Comparison of ENCODE assay signal across 15 cellular contexts in genomic region chr11:93734427-93735222, GRCh38. TPM values are rescaled to one million over a fixed set of nuclear protein-coding genes. Genes with fewer than 3 reads are reported as not detected.
DNase-seq lines count a peak whose midpoint lies in the region; ATAC-seq and TF ChIP-seq lines count a peak whose summit lies in the region.
"Had no signal": no experiment of that assay in that cellular context is flagged by ENCODE, and none has a peak within 500 bp of the region (broad histone marks: within the 10 kb centered on the region; RNA-seq: fewer than 3 reads in every experiment).

No MANE protein-coding gene starts in this region.

- ATAC-seq in natural killer cell (no peak), GM21717 (IDR thresholded peaks at IDR 0.05; ENCODE audit: unreplicated experiment) (no peak)

- H3K4me3 ChIP-seq in suprapubic skin, result no peak overlapping the region
- H3K4me3 ChIP-seq: psoas muscle had no signal

- no peaks in the 10 kb centered on the region for H3K9me3 Mint-ChIP-seq in HFFc6
- no peaks in the 10 kb centered on the region for H3K9me3 Mint-ChIP-seq in activated T-helper 2 cell treated with anti-CD3 and anti-CD28 coated beads, Interferon-gamma antibody, Interleukin-2, Interleukin-4, amounts not matched to agents 10 μg/mL and 5 μg/mL and 100 μg/mL, durations not matched to agents 14 hours and 24 hours and 36 hours
- H3K9me3 Mint-ChIP-seq in natural killer cell, result no peaks in the 10 kb centered on the region

- TF ChIP-seq EP300 in suprapubic skin (IDR thresholded peaks at IDR 0.05), result no peak

- H3K4me1 Mint-ChIP-seq in HFFc6 (ENCODE audit: low read depth) (peaks cover 73% of the 10 kb centered on the region), natural killer cell (peaks cover 38 to 48% of the 10 kb centered on the region in 2 donors)
- peaks cover 61% of the 10 kb centered on the region for H3K4me1 Mint-ChIP-seq in activated T-helper 2 cell treated with anti-CD3 and anti-CD28 coated beads, Interferon-gamma antibody, Interleukin-2, Interleukin-4, amounts not matched to agents 10 μg/mL and 5 μg/mL and 100 μg/mL, durations not matched to agents 14 hours and 24 hours and 36 hours (ENCODE audit: low read depth)

- H3K4me3 Mint-ChIP-seq in HFFc6 (peak overlapping the region; percentile 30), natural killer cell (no peak overlapping the region)
- H3K4me3 Mint-ChIP-seq in activated T-helper 2 cell treated with anti-CD3 and anti-CD28 coated beads, Interferon-gamma antibody, Interleukin-2, Interleukin-4, amounts not matched to agents 10 μg/mL and 5 μg/mL and 100 μg/mL, durations not matched to agents 14 hours and 24 hours and 36 hours (ENCODE audit: low read depth), result peak overlapping the region; percentile 47

- H3K4me1 ChIP-seq in suprapubic skin, result peaks cover 43% of the 10 kb centered on the region

- H3K36me3 Mint-ChIP-seq in HFFc6 (ENCODE audit: low read depth), result peaks cover 82% of the 10 kb centered on the region
- peaks cover 95% of the 10 kb centered on the region for H3K36me3 Mint-ChIP-seq in activated T-helper 2 cell treated with anti-CD3 and anti-CD28 coated beads, Interferon-gamma antibody, Interleukin-2, Interleukin-4, amounts not matched to agents 10 μg/mL and 5 μg/mL and 100 μg/mL, durations not matched to agents 14 hours and 24 hours and 36 hours (ENCODE audit: low read depth)
- H3K36me3 Mint-ChIP-seq in natural killer cell, result peaks cover 21% of the 10 kb centered on the region

- H3K36me3 ChIP-seq in suprapubic skin, result peaks cover 87% of the 10 kb centered on the region

- H3K27ac Mint-ChIP-seq in HFFc6 (peak overlapping the region; percentile 51), natural killer cell (peak overlapping the region; percentile 45 to 65)
- H3K27ac Mint-ChIP-seq in activated T-helper 2 cell treated with anti-CD3 and anti-CD28 coated beads, Interferon-gamma antibody, Interleukin-2, Interleukin-4, amounts not matched to agents 10 μg/mL and 5 μg/mL and 100 μg/mL, durations not matched to agents 14 hours and 24 hours and 36 hours, result peak overlapping the region; percentile 22

- intact Hi-C loops in activated T-helper 2 cell treated with anti-CD3 and anti-CD28 coated beads, Interferon-gamma antibody, Interleukin-2, Interleukin-4, amounts not matched to agents 10 μg/mL and 5 μg/mL and 100 μg/mL, durations not matched to agents 14 hours and 24 hours and 36 hours (cut with micrococcal nuclease), result no loop called here
- intact Hi-C loops in natural killer cell (cut with micrococcal nuclease), result no loop called here

- no peak for TF ChIP-seq CTCF in HFFc6 (IDR thresholded peaks at IDR 0.05)
- no peak for TF ChIP-seq CTCF in natural killer cell (IDR thresholded peaks at IDR 0.05)
- TF ChIP-seq CTCF in suprapubic skin (IDR thresholded peaks at IDR 0.05), result no peak

- DNase-seq in NCI-H82 (lab: John Stamatoyannopoulos, UW) (peak; percentile 11), NCI-H82 treated with DMSO at 0.1 percent for 48 hours (lab: John Stamatoyannopoulos, UW; ENCODE audit: unreplicated experiment) (no peak), HFFc6 (no peak), natural killer cell (no peak), pons (ENCODE audit: low spot score) (no peak), suprapubic skin (ENCODE audit: low spot score in 2 of 2) (no peak)
- DNase-seq in activated T-helper 2 cell treated with anti-CD3 and anti-CD28 coated beads, Interferon-gamma antibody, Interleukin-2, Interleukin-4, amounts not matched to agents 10 μg/mL and 5 μg/mL and 100 μg/mL, durations not matched to agents 14 hours and 24 hours and 36 hours (ENCODE audit: low spot score), result no peak
- DNase-seq: ACHN; activated CD4-positive, CD25-positive, alpha-beta regulatory T cell treated with anti-CD3 and anti-CD28 coated beads, Interleukin-2, amount 50 U/mL, for 72 hours; effector CD4-positive, alpha-beta T cell; NCI-H446 treated with DMSO at 0.1 percent for 48 hours; psoas muscle; Right ventricle myocardium superior; stimulated activated CD4-positive, alpha-beta T cell treated with anti-CD3 and anti-CD28 coated beads, Interleukin-4, amount 100 ng/mL, for 24 hours had no signal

- no peaks in the 10 kb centered on the region for H3K27me3 ChIP-seq in suprapubic skin

- H3K27ac ChIP-seq in suprapubic skin, result no peak overlapping the region
- H3K27ac ChIP-seq: psoas muscle had no signal

- TF ChIP-seq POLR2A in suprapubic skin (IDR thresholded peaks at IDR 0.05), result no peak

- WGBS in suprapubic skin, result 87% methylated on average over 1 of the region's 1 CpG

- H3K27me3 Mint-ChIP-seq in HFFc6 (ENCODE audit: insufficient read depth) (no peaks in the 10 kb centered on the region), natural killer cell (ENCODE audit: low read depth in 2 of 2) (no peaks in the 10 kb centered on the region)
- no peaks in the 10 kb centered on the region for H3K27me3 Mint-ChIP-seq in activated T-helper 2 cell treated with anti-CD3 and anti-CD28 coated beads, Interferon-gamma antibody, Interleukin-2, Interleukin-4, amounts not matched to agents 10 μg/mL and 5 μg/mL and 100 μg/mL, durations not matched to agents 14 hours and 24 hours and 36 hours (ENCODE audit: low read depth)

- H3K9me3 ChIP-seq in suprapubic skin, result no peaks in the 10 kb centered on the region
- H3K9me3 ChIP-seq: psoas muscle had no signal

RNA-seq across cellular contexts. Expression of gene TAF1D, which starts 6.7 kb away (rescaled TPM):
- total RNA-seq in HFFc6 (2021; fragmentation: NEBNext Ultra II Directional; extraction: Animal tissue kit (Norgen Biotek cat#: 25700)), result 100 to 1,000 TPM in 2 of 6 experiments, 10 to 100 TPM in 4; 89.6 to 112 (median 97.0) TPM
- total RNA-seq in activated T-helper 2 cell treated with anti-CD3 and anti-CD28 coated beads, Interferon-gamma antibody, Interleukin-2, Interleukin-4, amounts not matched to agents 10 μg/mL and 5 μg/mL and 100 μg/mL, durations not matched to agents 14 hours and 24 hours and 36 hours, result 344 TPM in 2 replicates
- total RNA-seq in natural killer cell (100 to 1,000 TPM in 2 of 3 donors, 10 to 100 TPM in 1; 76.3 to 110 (median 109) TPM), suprapubic skin (100 to 1,000 TPM in 1 of 4 donors, 10 to 100 TPM in 3; 53.5 to 142 (median 81.1) TPM)

RNA-seq across cellular contexts. Expression of gene C11orf54, which starts 6.8 kb away (rescaled TPM):
- total RNA-seq in HFFc6 (2021; fragmentation: NEBNext Ultra II Directional; extraction: Animal tissue kit (Norgen Biotek cat#: 25700)), result 10 to 100 TPM; 10.1 to 14.4 (median 12.7) TPM
- total RNA-seq in activated T-helper 2 cell treated with anti-CD3 and anti-CD28 coated beads, Interferon-gamma antibody, Interleukin-2, Interleukin-4, amounts not matched to agents 10 μg/mL and 5 μg/mL and 100 μg/mL, durations not matched to agents 14 hours and 24 hours and 36 hours, result 19.3 and 21.2 TPM in 2 replicates
- total RNA-seq in natural killer cell, result 10 to 100 TPM; 15.5 to 25.0 (median 22.7) TPM
- 10 to 100 TPM; 19.4 to 62.1 (median 26.5) TPM for total RNA-seq in suprapubic skin

RNA-seq across cellular contexts. Expression of gene MED17, which starts 49.5 kb away (rescaled TPM):
- 10 to 100 TPM; 21.6 to 28.1 (median 25.5) TPM for total RNA-seq in HFFc6 (2021; fragmentation: NEBNext Ultra II Directional; extraction: Animal tissue kit (Norgen Biotek cat#: 25700))
- total RNA-seq in activated T-helper 2 cell treated with anti-CD3 and anti-CD28 coated beads, Interferon-gamma antibody, Interleukin-2, Interleukin-4, amounts not matched to agents 10 μg/mL and 5 μg/mL and 100 μg/mL, durations not matched to agents 14 hours and 24 hours and 36 hours, result 48.5 and 50.8 TPM in 2 replicates
- total RNA-seq in natural killer cell, result 10 to 100 TPM; 48.8 to 71.5 (median 66.4) TPM
- total RNA-seq in suprapubic skin, result 10 to 100 TPM; 20.3 to 32.2 (median 29.2) TPM
